In genomic region chr20:53154540-53154939, GRCh38 we compare ENCODE assay signal across 12 cellular contexts.
DNase-seq lines count a peak whose midpoint lies in the region; ATAC-seq and TF ChIP-seq lines count a peak whose summit lies in the region.
"Had no signal": no experiment of that assay in that cellular context is flagged by ENCODE, and none has a peak within 500 bp of the region (broad histone marks: within the 10 kb centered on the region; RNA-seq: fewer than 3 reads in every experiment).

No MANE protein-coding gene starts in this region.

- no peaks in the 10 kb centered on the region for H3K9me3 ChIP-seq in T-helper 17 cell (ENCODE audit: control insufficient read depth, low read length, poor library complexity, severe bottlenecking)
- H3K9me3 ChIP-seq: ascending aorta had no signal

- DNase-seq in activated T-cell treated with anti-CD3 and anti-CD28 coated beads, Interleukin-2, amount 50 U/mL, for 24 hours: no peak
- DNase-seq in activated T-cell treated with anti-CD3 and anti-CD28 coated beads, Interleukin-2, amount 50 U/mL, for 1 hour: no peak
- DNase-seq in T-helper 17 cell (no peak), memory B cell (ENCODE audit: low spot score in 2 of 2) (no peak)
- DNase-seq: NCI-H1694 treated with DMSO at 0.1 percent for 48 hours; NK-92 treated with Interleukin-12 subunit alpha and Interleukin-12 subunit beta, amount 100 ng/mL, for 24 hours had no signal

- H3K27me3 Mint-ChIP-seq in activated T-cell treated with anti-CD3 and anti-CD28 coated beads, Interleukin-2, amount 50 U/mL, for 24 hours: peaks cover 4% of the 10 kb centered on the region
- H3K27me3 Mint-ChIP-seq in T-helper 17 cell (no peaks in the 10 kb centered on the region), memory B cell (no peaks in the 10 kb centered on the region)

- ATAC-seq in HG02870 (IDR thresholded peaks at IDR 0.05; ENCODE audit: unreplicated experiment): peak; percentile 75
- ATAC-seq in T-helper 17 cell: peak; percentile 48
- ATAC-seq in memory B cell (ENCODE audit: low read depth): no peak
- ATAC-seq in HG03432 (IDR thresholded peaks at IDR 0.05; ENCODE audit: unreplicated experiment): no peak
- ATAC-seq in SK-N-SH treated with all-trans-retinoic acid at 6 μM for 48 hours: no peak
- no peak for ATAC-seq in GM19324 (IDR thresholded peaks at IDR 0.05; ENCODE audit: low FRiP score, unreplicated experiment)

- H3K4me3 Mint-ChIP-seq in activated T-cell treated with anti-CD3 and anti-CD28 coated beads, Interleukin-2, amount 50 U/mL, for 24 hours: peak overlapping the region; percentile 41
- H3K4me3 Mint-ChIP-seq in T-helper 17 cell (no peak overlapping the region), memory B cell (no peak overlapping the region)
- H3K4me3 Mint-ChIP-seq: mesothelial cell of epicardium had no signal

- H3K9me3 Mint-ChIP-seq in activated T-cell treated with anti-CD3 and anti-CD28 coated beads, Interleukin-2, amount 50 U/mL, for 24 hours: peaks cover 8% of the 10 kb centered on the region
- H3K9me3 Mint-ChIP-seq in memory B cell: peaks cover 2% of the 10 kb centered on the region

- H3K4me1 Mint-ChIP-seq in activated T-cell treated with anti-CD3 and anti-CD28 coated beads, Interleukin-2, amount 50 U/mL, for 24 hours (ENCODE audit: low read depth): peaks cover 49% of the 10 kb centered on the region
- peaks cover 8% of the 10 kb centered on the region for H3K4me1 Mint-ChIP-seq in T-helper 17 cell
- peaks cover 12% of the 10 kb centered on the region for H3K4me1 Mint-ChIP-seq in memory B cell

- H3K27ac Mint-ChIP-seq in activated T-cell treated with anti-CD3 and anti-CD28 coated beads, Interleukin-2, amount 50 U/mL, for 24 hours: peak overlapping the region; percentile 83
- peak overlapping the region; percentile 63 for H3K27ac Mint-ChIP-seq in T-helper 17 cell
- peak overlapping the region; percentile 21 for H3K27ac Mint-ChIP-seq in memory B cell
- H3K27ac Mint-ChIP-seq: mesothelial cell of epicardium had no signal

- H3K36me3 Mint-ChIP-seq in activated T-cell treated with anti-CD3 and anti-CD28 coated beads, Interleukin-2, amount 50 U/mL, for 24 hours (ENCODE audit: low read depth): peaks cover 4% of the 10 kb centered on the region
- H3K36me3 Mint-ChIP-seq in T-helper 17 cell (ENCODE audit: low read depth): no peaks in the 10 kb centered on the region
- peaks cover 1% of the 10 kb centered on the region for H3K36me3 Mint-ChIP-seq in memory B cell

TF ChIP-seq in SK-N-SH treated with all-trans-retinoic acid at 6 μM for 48 hours, 23 proteins besides CTCF, POLR2A, EP300 and RAD21:
- TF ChIP-seq GLIS3 (CRISPR knock-in tag; IDR thresholded peaks at IDR 0.05) (no peak), ZNF70 (CRISPR knock-in tag; IDR thresholded peaks at IDR 0.05) (no peak), ISL1 (CRISPR knock-in tag; IDR thresholded peaks at IDR 0.05) (no peak)
- TF ChIP-seq, protein P1, sequence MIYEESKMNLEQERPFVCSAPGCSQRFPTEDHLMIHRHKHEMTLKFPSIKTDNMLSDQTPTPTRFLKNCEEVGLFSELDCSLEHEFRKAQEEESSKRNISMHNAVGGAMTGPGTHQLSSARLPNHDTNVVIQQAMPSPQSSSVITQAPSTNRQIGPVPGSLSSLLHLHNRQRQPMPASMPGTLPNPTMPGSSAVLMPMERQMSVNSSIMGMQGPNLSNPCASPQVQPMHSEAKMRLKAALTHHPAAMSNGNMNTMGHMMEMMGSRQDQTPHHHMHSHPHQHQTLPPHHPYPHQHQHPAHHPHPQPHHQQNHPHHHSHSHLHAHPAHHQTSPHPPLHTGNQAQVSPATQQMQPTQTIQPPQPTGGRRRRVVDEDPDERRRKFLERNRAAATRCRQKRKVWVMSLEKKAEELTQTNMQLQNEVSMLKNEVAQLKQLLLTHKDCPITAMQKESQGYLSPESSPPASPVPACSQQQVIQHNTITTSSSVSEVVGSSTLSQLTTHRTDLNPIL (CRISPR knock-in tag; IDR thresholded peaks at IDR 0.05; ENCODE audit: low read depth): no peak

Comparison
In these comparisons a context has a peak if more than half of its experiments do, and no peak if none do; other contexts are left out.
1. H3K27ac Mint-ChIP-seq: peak in every context shown above with its lines; median percentile 83 in activated T-cell treated with anti-CD3 and anti-CD28 coated beads, Interleukin-2, amount 50 U/mL, for 24 hours; 63 in T-helper 17 cell; 21 in memory B cell.
2. ATAC-seq: peak in HG02870 (single experiment) and T-helper 17 cell (single experiment); none in memory B cell (single experiment), HG03432 (single experiment), SK-N-SH treated with all-trans-retinoic acid at 6 μM for 48 hours (single experiment) and GM19324 (single experiment).